1 cellular context compared by ENCODE assay signal in genomic region chr2:219003267-219003634, GRCh38.
A peak's percentile ranks its signal among the peaks of the same experiment; 100 is the strongest.
TF ChIP-seq lines count a peak whose summit lies in the region.

No MANE protein-coding gene starts in this region.

TF ChIP-seq in K562, 482 proteins besides CTCF, POLR2A, EP300 and RAD21:
- TF ChIP-seq HDGF (IDR thresholded peaks at IDR 0.05) (no peak), HDAC3 (IDR thresholded peaks at IDR 0.05; ENCODE audit: borderline replicate concordance, partially characterized antibody) (no peak), RB1 (IDR thresholded peaks at IDR 0.05; ENCODE audit: low read depth) (peak; percentile 43; the same call in 1 of the 2 replicates), SLC30A9 (CRISPR knock-in tag; IDR thresholded peaks at IDR 0.05) (no peak), ETV6 (IDR thresholded peaks at IDR 0.05; ENCODE audit: borderline replicate concordance in 1 of 2, low read depth in 2 of 2, low read length in 1 of 2) (no peak), ETV6 (CRISPR knock-in tag; IDR thresholded peaks at IDR 0.05; ENCODE audit: borderline replicate concordance) (no peak), ELF2 (CRISPR knock-in tag; IDR thresholded peaks at IDR 0.05) (no peak), ARNT (IDR thresholded peaks at IDR 0.05) (no peak), EGR1 (conservative IDR thresholded peaks at IDR 0.05) (peak; percentile 38; the same call in 1 of the 2 replicates), E2F6 (IDR thresholded peaks at IDR 0.05; ENCODE audit: borderline replicate concordance in 1 of 2, extremely low read depth in 1 of 2, insufficient read depth in 1 of 2, insufficient read length in 1 of 2, low read depth in 1 of 2, low read length in 1 of 2, poor library complexity in 1 of 2, severe bottlenecking in 1 of 2) (peak in 1 of 2 experiments; percentile 63), ATF4 (CRISPR knock-in tag; IDR thresholded peaks at IDR 0.05) (no peak), MEIS2 (IDR thresholded peaks at IDR 0.05; ENCODE audit: partially characterized antibody) (peak; percentile 10), ZNF212 (CRISPR knock-in tag; IDR thresholded peaks at IDR 0.05) (no peak), SREBF1 (IDR thresholded peaks at IDR 0.05; ENCODE audit: borderline replicate concordance, low read depth, low read length) (no peak), THRB (CRISPR knock-in tag; conservative IDR thresholded peaks at IDR 0.05) (no peak), XRCC5 (IDR thresholded peaks at IDR 0.05; ENCODE audit: low read depth, low read length) (no peak), ZNF551 (CRISPR knock-in tag; IDR thresholded peaks at IDR 0.05) (no peak), E2F3 (CRISPR knock-in tag; IDR thresholded peaks at IDR 0.05) (no peak), ZKSCAN3 (CRISPR knock-in tag; IDR thresholded peaks at IDR 0.05) (no peak), ZZZ3 (IDR thresholded peaks at IDR 0.05) (no peak), SMARCA5 (IDR thresholded peaks at IDR 0.05) (no peak)
TF ChIP-seq in K562: peak in this region for 4.
